27 cellular contexts compared by ENCODE assay signal in the genomic region with DNA sequence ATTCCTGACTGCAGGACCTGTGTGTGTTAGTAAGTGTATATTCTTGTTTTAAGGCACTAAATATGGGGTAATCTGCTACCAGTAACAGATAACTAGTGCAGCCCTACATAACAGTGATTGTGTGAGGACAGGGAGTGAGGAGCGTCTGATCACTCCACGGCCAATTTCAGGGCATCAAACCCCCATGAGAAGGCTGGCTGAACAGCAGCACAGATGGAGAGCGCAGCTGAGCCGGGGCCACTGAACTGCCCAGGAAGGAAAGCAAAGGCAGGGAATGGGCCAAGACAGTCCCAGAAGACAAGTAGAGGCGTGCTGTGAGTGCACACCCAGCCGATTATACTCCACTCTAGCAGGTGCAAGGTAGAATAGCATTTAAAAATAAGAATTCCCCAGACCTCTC.
A peak's percentile ranks its signal among the peaks of the same experiment; 100 is the strongest.
DNase-seq lines count a peak whose midpoint lies in the region; ATAC-seq and TF ChIP-seq lines count a peak whose summit lies in the region.
"Had no signal": no experiment of that assay in that cellular context is flagged by ENCODE, and none has a peak within 500 bp of the region (broad histone marks: within the 10 kb centered on the region; RNA-seq: fewer than 3 reads in every experiment).

No MANE protein-coding gene starts in this region.

- ATAC-seq in lower lobe of right lung (no peak), GM21447 (IDR thresholded peaks at IDR 0.05; ENCODE audit: unreplicated experiment) (no peak)
- ATAC-seq: activated T-cell treated with anti-CD3 and anti-CD28 coated beads, Interleukin-2, amount 50 U/mL, for 4 hours; mucosa of descending colon; natural killer cell treated with Interleukin-12 subunit alpha and Interleukin-12 subunit beta and Interleukin-15 and Interleukin-18, amount 100 ng/mL, for 72 hours; Panc1 had no signal

- H3K79me2 ChIP-seq in DOHH2 (ENCODE audit: control insufficient read depth, low read length), result no peaks in the 10 kb centered on the region

- no peak overlapping the region for H3K4me3 ChIP-seq in DOHH2 (ENCODE audit: low read length)
- H3K4me3 ChIP-seq in lower lobe of right lung, result no peak overlapping the region
- H3K4me3 ChIP-seq: K562, mucosa of descending colon, pancreas, skin epidermis had no signal

- no peak for TF ChIP-seq CTCF in DOHH2 (IDR thresholded peaks at IDR 0.05; ENCODE audit: low read depth, low read length, poor library complexity, severe bottlenecking)
- TF ChIP-seq CTCF in lower lobe of right lung (IDR thresholded peaks at IDR 0.05), result no peak

- no peaks in the 10 kb centered on the region for H3K36me3 ChIP-seq in DOHH2 (ENCODE audit: control insufficient read depth, low read length)
- H3K36me3 ChIP-seq in lower lobe of right lung, result no peaks in the 10 kb centered on the region
- H3K36me3 ChIP-seq: pancreas, WERI-Rb-1 had no signal

- intact Hi-C loops in lower lobe of right lung (cut with DNase I), result no loop called here

- H3F3A ChIP-seq in DOHH2 (ENCODE audit: control insufficient read depth, insufficient read depth), result no peaks in the 10 kb centered on the region

- no peaks in the 10 kb centered on the region for H4K20me1 ChIP-seq in DOHH2 (ENCODE audit: control insufficient read depth, insufficient read depth, low read depth, low read length)

- H3K27me3 ChIP-seq in DOHH2 (ENCODE audit: control insufficient read depth, low read length), result no peaks in the 10 kb centered on the region
- H3K27me3 ChIP-seq in lower lobe of right lung (ENCODE audit: low read depth), result no peaks in the 10 kb centered on the region
- H3K27me3 ChIP-seq: pancreas had no signal

- peak; percentile 24 for DNase-seq in DMS 273 (lab: John Stamatoyannopoulos, UW; ENCODE audit: unreplicated experiment)
- no peak for DNase-seq in DMS 273 treated with DMSO at 0.1 percent for 48 hours (lab: John Stamatoyannopoulos, UW)
- peak; percentile 59 for DNase-seq in NCI-H2171 treated with DMSO at 0.1 percent for 48 hours (lab: John Stamatoyannopoulos, UW)
- DNase-seq in lower lobe of right lung, result peak; percentile 20
- no peak for DNase-seq in activated CD4-positive, alpha-beta T cell treated with anti-CD3 and anti-CD28 coated beads, Interleukin-2, amount 50 U/mL, for 1 hour
- DNase-seq in dedifferentiated amniotic fluid mesenchymal stem cell (ENCODE audit: extremely low spot score), result no peak
- DNase-seq: activated CD4-positive, alpha-beta T cell treated with anti-CD3 and anti-CD28 coated beads for 48 hours; activated naive CD4-positive, alpha-beta T cell treated with Interleukin-2 at 50 U/mL for 16 hours; activated T-cell treated with anti-CD3 and anti-CD28 coated beads, Interleukin-2, amount 50 U/mL, for 4 hours; CD4-positive, CD25-positive, alpha-beta regulatory T cell; cerebellar nuclear complex; GF-D8; H7; mucosa of descending colon; NCI-H187 treated with DMSO at 0.1 percent for 48 hours; NCI-H524; retina; T-helper 9 cell; WERI-Rb-1 had no signal

- H3K27ac ChIP-seq in DOHH2 (ENCODE audit: low read depth, low read length) (no peak overlapping the region), lower lobe of right lung (no peak overlapping the region)
- H3K27ac ChIP-seq: 22Rv1, WERI-Rb-1 had no signal

- H3K9me3 ChIP-seq in DOHH2 (ENCODE audit: control insufficient read depth, insufficient read depth, low read length), result no peaks in the 10 kb centered on the region; the same call in 1 of the 2 replicates
- no peaks in the 10 kb centered on the region for H3K9me3 ChIP-seq in lower lobe of right lung
- H3K9me3 ChIP-seq: mucosa of descending colon, pancreas had no signal

- H3K4me2 ChIP-seq in DOHH2 (ENCODE audit: low read length), result peak overlapping the region; percentile 44

- H3K9me2 ChIP-seq in DOHH2 (replicated peaks; ENCODE audit: control insufficient read depth, low read length), result no peaks in the 10 kb centered on the region

- H3K4me1 ChIP-seq in DOHH2 (ENCODE audit: control insufficient read depth, low read length), result peaks cover 43% of the 10 kb centered on the region
- H3K4me1 ChIP-seq in lower lobe of right lung, result peaks cover 5% of the 10 kb centered on the region

Comparison
In these comparisons a context has a peak if more than half of its experiments do, and no peak if none do; other contexts are left out.
1. DNase-seq: peak in DMS 273 (single experiment), NCI-H2171 treated with DMSO at 0.1 percent for 48 hours (single experiment) and lower lobe of right lung (single experiment); none in DMS 273 treated with DMSO at 0.1 percent for 48 hours (single experiment), activated CD4-positive, alpha-beta T cell treated with anti-CD3 and anti-CD28 coated beads, Interleukin-2, amount 50 U/mL, for 1 hour (single experiment) and dedifferentiated amniotic fluid mesenchymal stem cell (single experiment).